ENCODE assay signal across 1 cellular context in the genomic region with DNA sequence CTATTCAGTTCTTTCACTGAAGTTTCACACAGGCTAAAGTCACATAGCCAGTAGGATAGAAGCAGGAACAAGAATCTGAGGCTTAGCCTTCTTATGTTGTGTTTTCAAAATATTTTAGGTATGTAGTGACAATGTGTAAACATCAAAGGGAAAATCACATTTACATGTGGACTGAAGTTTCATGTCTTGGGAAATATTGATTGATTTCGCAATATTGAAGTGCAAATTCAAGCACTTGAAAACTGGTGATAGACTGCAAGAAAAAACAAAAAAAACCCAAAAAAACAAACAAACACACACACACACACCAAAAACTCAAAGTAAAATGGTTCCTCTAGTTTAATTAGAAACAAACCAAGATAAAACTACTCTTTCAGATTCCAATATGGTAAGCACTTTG.
TF ChIP-seq lines count a peak whose summit lies in the region.

No MANE protein-coding gene starts in this region.

TF ChIP-seq in H1, 55 proteins besides CTCF, POLR2A, EP300 and RAD21 (continued from another document):
- TF ChIP-seq, protein P1, sequence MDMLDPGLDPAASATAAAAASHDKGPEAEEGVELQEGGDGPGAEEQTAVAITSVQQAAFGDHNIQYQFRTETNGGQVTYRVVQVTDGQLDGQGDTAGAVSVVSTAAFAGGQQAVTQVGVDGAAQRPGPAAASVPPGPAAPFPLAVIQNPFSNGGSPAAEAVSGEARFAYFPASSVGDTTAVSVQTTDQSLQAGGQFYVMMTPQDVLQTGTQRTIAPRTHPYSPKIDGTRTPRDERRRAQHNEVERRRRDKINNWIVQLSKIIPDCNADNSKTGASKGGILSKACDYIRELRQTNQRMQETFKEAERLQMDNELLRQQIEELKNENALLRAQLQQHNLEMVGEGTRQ (IDR thresholded peaks at IDR 0.05; ENCODE audit: low read length), result no peak
- TF ChIP-seq MAFK (IDR thresholded peaks at IDR 0.05; ENCODE audit: low read depth, low read length) (no peak), SP4 (IDR thresholded peaks at IDR 0.05; ENCODE audit: low read length) (no peak), CEBPB (IDR thresholded peaks at IDR 0.05; ENCODE audit: low read depth, low read length) (peak; percentile 77; the same call in 1 of the 2 replicates)
TF ChIP-seq in H1: peak in this region for 1.
